Comparison of ENCODE assay signal across 16 cellular contexts in genomic region chr18:58056847-58057246, GRCh38. TPM values are rescaled to one million over a fixed set of nuclear protein-coding genes. Genes with fewer than 3 reads are reported as not detected.
DNase-seq lines count a peak whose midpoint lies in the region; ATAC-seq and TF ChIP-seq lines count a peak whose summit lies in the region.
"Had no signal": no experiment of that assay in that cellular context is flagged by ENCODE, and none has a peak within 500 bp of the region (broad histone marks: within the 10 kb centered on the region; RNA-seq: fewer than 3 reads in every experiment).

No MANE protein-coding gene starts in this region.

- peak overlapping the region; percentile 43 for H3K27ac Mint-ChIP-seq in progenitor cell of endocrine pancreas
- H3K27ac Mint-ChIP-seq: CD4-positive, CD25-positive, alpha-beta regulatory T cell; CD8-positive, alpha-beta T cell; GM23338 had no signal

- DNase-seq in left kidney (ENCODE audit: low read depth, low spot score) (peak; percentile 80), progenitor cell of endocrine pancreas (ENCODE audit: low spot score, unreplicated experiment) (no peak), mucosa of gallbladder (ENCODE audit: low spot score) (no peak)
- DNase-seq in stimulated activated CD4-positive, alpha-beta T cell treated with anti-CD3 and anti-CD28 coated beads, Interleukin-1b, Interleukin-23, amount 100 ng/mL, for 48 hours = no peak
- DNase-seq: Caco-2; CD4-positive, CD25-positive, alpha-beta regulatory T cell; CD8-positive, alpha-beta T cell; DMS 273 treated with DMSO at 0.1 percent for 48 hours; DMS79 treated with DMSO at 0.1 percent for 48 hours; GF-D8; H9 had no signal

- peaks cover 39% of the 10 kb centered on the region for H3K4me1 Mint-ChIP-seq in progenitor cell of endocrine pancreas (ENCODE audit: low read depth)

- no peak for TF ChIP-seq EP300 in Ishikawa (IDR thresholded peaks at IDR 0.05; ENCODE audit: borderline replicate concordance)

- H3K27me3 Mint-ChIP-seq in progenitor cell of endocrine pancreas = no peaks in the 10 kb centered on the region

- TF ChIP-seq CTCF in progenitor cell of endocrine pancreas (IDR thresholded peaks at IDR 0.05; ENCODE audit: unreplicated experiment) = no peak

- H3K9me3 Mint-ChIP-seq in progenitor cell of endocrine pancreas (ENCODE audit: low read depth) = no peaks in the 10 kb centered on the region
- H3K9me3 Mint-ChIP-seq: CD4-positive, CD25-positive, alpha-beta regulatory T cell; CD8-positive, alpha-beta T cell; GM23338; H9 had no signal

- TF ChIP-seq RAD21 in Ishikawa (IDR thresholded peaks at IDR 0.05; ENCODE audit: low read depth) = no peak

- peaks cover 23% of the 10 kb centered on the region for H3K36me3 Mint-ChIP-seq in progenitor cell of endocrine pancreas (ENCODE audit: insufficient read depth)
- H3K36me3 Mint-ChIP-seq: CD4-positive, CD25-positive, alpha-beta regulatory T cell; CD8-positive, alpha-beta T cell had no signal

- no peak for ATAC-seq in GM21786 (IDR thresholded peaks at IDR 0.05; ENCODE audit: unreplicated experiment)
- ATAC-seq in GM18517 (IDR thresholded peaks at IDR 0.05; ENCODE audit: unreplicated experiment) = no peak
- ATAC-seq: CD8-positive, alpha-beta T cell; GM23338; HCT116 had no signal

- no peak overlapping the region for H3K4me3 Mint-ChIP-seq in progenitor cell of endocrine pancreas (ENCODE audit: low read depth)
- H3K4me3 Mint-ChIP-seq: CD4-positive, CD25-positive, alpha-beta regulatory T cell; CD8-positive, alpha-beta T cell; GM23338; H9 had no signal

TF ChIP-seq in Ishikawa, 13 proteins besides CTCF, POLR2A, EP300 and RAD21:
- TF ChIP-seq CEBPB (IDR thresholded peaks at IDR 0.05) = no peak
- TF ChIP-seq MAX (IDR thresholded peaks at IDR 0.05) = peak; percentile 81
- no peak for TF ChIP-seq TEAD4 (IDR thresholded peaks at IDR 0.05)
- no peak for TF ChIP-seq EGR1 (IDR thresholded peaks at IDR 0.05)
- no peak for TF ChIP-seq TCF12 (IDR thresholded peaks at IDR 0.05; ENCODE audit: low read depth)

RNA-seq across cellular contexts. Expression of gene NEDD4L, which starts 12.8 kb away (rescaled TPM):
- total RNA-seq in progenitor cell of endocrine pancreas (152 and 162 TPM in 2 replicates), mucosa of gallbladder (99.5 TPM)
